Comparison of ENCODE assay signal across 24 cellular contexts in the genomic region with DNA sequence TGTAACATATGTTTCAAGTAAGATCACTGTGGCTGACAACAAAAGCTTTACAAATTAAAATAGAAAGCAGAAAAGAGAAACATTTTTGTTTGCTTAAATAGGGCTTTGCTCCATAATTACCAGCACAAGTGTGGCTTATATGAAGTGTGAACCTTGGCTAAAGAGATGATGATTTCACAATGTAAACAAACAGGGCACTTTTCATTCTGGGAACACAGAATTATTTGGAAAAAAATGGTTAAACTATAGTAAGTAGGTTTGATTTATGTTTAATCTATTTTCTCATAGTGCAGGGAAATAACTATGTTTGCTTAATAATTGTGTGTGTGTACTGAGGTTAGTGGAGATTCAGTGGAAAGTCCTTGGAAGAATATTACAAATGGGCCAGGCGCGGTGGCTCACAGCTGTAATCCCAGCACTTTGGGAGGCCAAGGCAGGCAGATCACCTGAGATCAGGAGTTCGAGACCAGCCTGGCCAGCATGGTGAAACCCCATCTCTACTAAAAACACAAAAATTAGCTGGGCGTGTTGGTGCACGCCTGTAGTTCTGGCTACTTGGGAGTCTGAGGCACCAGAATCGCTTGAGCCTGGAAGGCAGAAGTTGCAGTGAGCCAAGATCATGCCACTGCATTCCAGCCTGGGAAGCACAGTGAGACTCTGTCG.
"Had no signal": no experiment of that assay in that cellular context is flagged by ENCODE, and none has a peak within 500 bp of the region (broad histone marks: within the 10 kb centered on the region; RNA-seq: fewer than 3 reads in every experiment).

No MANE protein-coding gene starts in this region.

- ATAC-seq: activated T-cell treated with anti-CD3 and anti-CD28 coated beads, Interleukin-2, amount 50 U/mL, for 4 hours; left lobe of liver; naive thymus-derived CD8-positive, alpha-beta T cell; psoas muscle; right cardiac atrium; stimulated activated naive CD8-positive, alpha-beta T cell treated with anti-CD3 and anti-CD28 coated beads, Interleukin-15, Interleukin-2, amounts not matched to agents 100 U/mL and 50 U/mL, for 24 hours; upper lobe of right lung had no signal

- H3K36me3 ChIP-seq: upper lobe of right lung had no signal

- H3K27me3 ChIP-seq: upper lobe of right lung had no signal

- H3K9me3 ChIP-seq: psoas muscle, upper lobe of right lung had no signal

- FAIRE-seq: astrocyte, colon had no signal

- H3K4me3 ChIP-seq: lung, psoas muscle, upper lobe of right lung had no signal

- H3K4me1 Mint-ChIP-seq: activated B cell treated with CpG ODN at 0.5 μM for 24 hours; central memory CD8-positive, alpha-beta T cell had no signal

- H3K27ac Mint-ChIP-seq: activated B cell treated with CpG ODN at 0.5 μM for 24 hours; activated naive CD8-positive, alpha-beta T cell; activated T-helper 2 cell treated with anti-CD3 and anti-CD28 coated beads, Interferon-gamma antibody, Interleukin-2, Interleukin-4, amounts not matched to agents 10 μg/mL and 5 μg/mL and 100 μg/mL, durations not matched to agents 14 hours and 24 hours and 36 hours; endodermal cell; mesothelial cell of epicardium; naive thymus-derived CD8-positive, alpha-beta T cell had no signal

- H3K4me3 Mint-ChIP-seq: activated B cell treated with CpG ODN at 0.5 μM for 24 hours; activated naive CD8-positive, alpha-beta T cell; activated T-cell treated with anti-CD3 and anti-CD28 coated beads, Interleukin-2, amount 50 U/mL, for 4 hours; central memory CD8-positive, alpha-beta T cell; endodermal cell; mesothelial cell of epicardium; naive thymus-derived CD8-positive, alpha-beta T cell had no signal

- H3K4me1 ChIP-seq: psoas muscle, upper lobe of right lung had no signal

- H3K27ac ChIP-seq: psoas muscle, upper lobe of right lung had no signal

- DNase-seq: activated B cell treated with CpG ODN at 0.5 μM for 24 hours; activated CD4-positive, alpha-beta T cell treated with anti-CD3 and anti-CD28 coated beads for 4 hours; activated CD4-positive, alpha-beta T cell treated with anti-CD3 and anti-CD28 coated beads, Interleukin-2, amount 50 U/mL, for 48 hours; activated CD8-positive, alpha-beta memory T cell treated with anti-CD3 and anti-CD28 coated beads, Interleukin-2, amount 50 U/mL, for 48 hours; activated naive CD4-positive, alpha-beta T cell; activated T-cell treated with anti-CD3 and anti-CD28 coated beads, Interleukin-2, amount 50 U/mL, for 4 hours; endodermal cell; foreskin fibroblast; naive thymus-derived CD8-positive, alpha-beta T cell; psoas muscle; right cardiac atrium; stimulated activated CD4-positive, alpha-beta T cell treated with anti-CD3 and anti-CD28 coated beads, Interleukin-4, amount 100 ng/mL, for 24 hours; stimulated activated naive CD8-positive, alpha-beta T cell treated with anti-CD3 and anti-CD28 coated beads, Interleukin-15, Interleukin-2, amounts not matched to agents 100 U/mL and 50 U/mL, for 24 hours; T-helper 1 cell; T1000; upper lobe of right lung had no signal

- H3K27me3 Mint-ChIP-seq: activated B cell treated with CpG ODN at 0.5 μM for 24 hours had no signal

- H3K9me3 Mint-ChIP-seq: activated B cell treated with CpG ODN at 0.5 μM for 24 hours; activated T-cell treated with anti-CD3 and anti-CD28 coated beads, Interleukin-2, amount 50 U/mL, for 4 hours; activated T-helper 2 cell treated with anti-CD3 and anti-CD28 coated beads, Interferon-gamma antibody, Interleukin-2, Interleukin-4, amounts not matched to agents 10 μg/mL and 5 μg/mL and 100 μg/mL, durations not matched to agents 14 hours and 24 hours and 36 hours; central memory CD8-positive, alpha-beta T cell; endodermal cell; mesothelial cell of epicardium; naive thymus-derived CD8-positive, alpha-beta T cell had no signal

- H3K36me3 Mint-ChIP-seq: activated naive CD8-positive, alpha-beta T cell; mesothelial cell of epicardium; naive thymus-derived CD8-positive, alpha-beta T cell had no signal
